Comparison of ENCODE assay signal across 13 cellular contexts in the genomic region with DNA sequence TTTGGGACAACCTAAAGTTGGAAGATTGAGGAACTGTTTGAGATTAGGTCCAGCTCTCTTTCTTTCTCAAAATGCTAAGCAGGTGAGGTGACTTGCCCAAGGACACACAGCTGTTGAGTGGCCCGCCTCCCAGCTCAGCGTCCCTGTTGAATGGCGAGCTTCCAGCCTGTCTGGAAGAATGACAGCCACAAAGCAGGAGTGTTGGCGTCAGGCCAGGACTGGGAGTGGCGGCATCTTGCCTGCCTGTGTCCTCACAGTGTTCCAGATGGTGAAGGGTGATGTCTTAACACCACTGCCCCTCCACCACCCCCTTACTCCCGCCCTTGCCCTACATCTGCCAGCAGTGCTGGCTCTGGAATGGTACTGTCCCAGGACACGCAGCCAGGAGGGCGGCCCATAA. TPM values are rescaled to one million over a fixed set of nuclear protein-coding genes. Genes with fewer than 3 reads are reported as not detected.
A peak's percentile ranks its signal among the peaks of the same experiment; 100 is the strongest.
DNase-seq lines count a peak whose midpoint lies in the region; ATAC-seq, FAIRE-seq and TF ChIP-seq lines count a peak whose summit lies in the region.
"Had no signal": no experiment of that assay in that cellular context is flagged by ENCODE, and none has a peak within 500 bp of the region (broad histone marks: within the 10 kb centered on the region; RNA-seq: fewer than 3 reads in every experiment).

No MANE protein-coding gene starts in this region.

- no peaks in the 10 kb centered on the region for H3F3A ChIP-seq in PC-9 (ENCODE audit: insufficient read depth, low read depth)

- ATAC-seq in HG03175 (IDR thresholded peaks at IDR 0.05; ENCODE audit: unreplicated experiment), result no peak
- ATAC-seq in GM18505 (IDR thresholded peaks at IDR 0.05; ENCODE audit: unreplicated experiment), result no peak

- FAIRE-seq in bronchial epithelial cell (lab: Jason Lieb, UNC), result no peak
- no peak for FAIRE-seq in RCC 7860 (lab: Jason Lieb, UNC)

- DNase-seq in Calu3 (peak; percentile 42), NCI-H1694 treated with DMSO at 0.1 percent for 48 hours (lab: John Stamatoyannopoulos, UW) (peak; percentile 91), bronchial epithelial cell (ENCODE audit: low read depth) (peak; percentile 23), RCC 7860 (ENCODE audit: low spot score) (no peak), PC-9 (no peak)
- DNase-seq: DND-41; GOT3; mesenchymal stem cell; NCI-H1930; stimulated activated naive CD4-positive, alpha-beta T cell had no signal

- H3K4me1 Mint-ChIP-seq in Calu3 (ENCODE audit: low read depth, unreplicated experiment), result peaks cover 24% of the 10 kb centered on the region
- H3K4me1 Mint-ChIP-seq in nephron, result peaks cover 35% of the 10 kb centered on the region

- H3K36me3 Mint-ChIP-seq in Calu3 (ENCODE audit: insufficient read depth, unreplicated experiment), result no peaks in the 10 kb centered on the region
- H3K36me3 Mint-ChIP-seq in nephron (ENCODE audit: low read depth), result peaks cover 16% of the 10 kb centered on the region

- H2AFZ ChIP-seq in PC-9, result no peak overlapping the region

- POLR2A ChIA-PET in PC-9 (lab: Charles Lee; ENCODE audit: unreplicated experiment), result no interaction called here

- H3K4me3 Mint-ChIP-seq in Calu3 (ENCODE audit: low read depth, unreplicated experiment), result no peak overlapping the region
- no peak overlapping the region for H3K4me3 Mint-ChIP-seq in nephron

- H3K4me1 ChIP-seq in PC-9 (replicated peaks; ENCODE audit: insufficient read depth), result no peaks in the 10 kb centered on the region

- TF ChIP-seq CTCF in Calu3 (IDR thresholded peaks at IDR 0.05; ENCODE audit: unreplicated experiment), result no peak
- TF ChIP-seq CTCF in bronchial epithelial cell (IDR thresholded peaks at IDR 0.05; ENCODE audit: insufficient read depth, low read length, severe bottlenecking), result no peak
- no peak for TF ChIP-seq CTCF in nephron (IDR thresholded peaks at IDR 0.05; ENCODE audit: unreplicated experiment in 3 of 3)
- TF ChIP-seq CTCF in PC-9 (conservative IDR thresholded peaks at IDR 0.05), result no peak

- TF ChIP-seq POLR2A in GM18505 (IDR thresholded peaks at IDR 0.05; ENCODE audit: borderline replicate concordance, extremely low read depth, insufficient read depth, insufficient read length), result no peak

- H3K36me3 ChIP-seq in bronchial epithelial cell (ENCODE audit: control insufficient read depth, insufficient read depth, low read length) (peaks cover 2% of the 10 kb centered on the region), PC-9 (ENCODE audit: low read depth) (no peaks in the 10 kb centered on the region)

- H3K4me3 ChIP-seq in bronchial epithelial cell (ENCODE audit: low read depth, low read length) (no peak overlapping the region), PC-9 (no peak overlapping the region)

- CTCF ChIA-PET in Calu3 (lab: Charles Lee) (interaction anchor here (0.9 kb wide), 1 partner anchor 61 kb away, joined by 5 read pairs; no protein-coding TSS in a partner anchor), PC-9 (lab: Charles Lee) (no interaction called here)

- no peaks in the 10 kb centered on the region for H3K79me2 ChIP-seq in PC-9 (ENCODE audit: low read depth)

- peaks cover 79% of the 10 kb centered on the region for H3K27me3 Mint-ChIP-seq in Calu3 (ENCODE audit: unreplicated experiment)
- peaks cover 6% of the 10 kb centered on the region for H3K27me3 Mint-ChIP-seq in nephron (ENCODE audit: low read depth)

- BruUV-seq in Calu3 (replicated peaks; lab: Mats Ljungman, UMichigan), result no TSS peak
- BruUV-seq in PC-9 (replicated peaks; lab: Mats Ljungman, UMichigan), result no TSS peak

- no peak overlapping the region for H3K27ac Mint-ChIP-seq in Calu3 (ENCODE audit: unreplicated experiment)
- H3K27ac Mint-ChIP-seq in nephron, result peak overlapping the region in 2 of 3 experiments; percentile 84 to 95

- H4K20me1 ChIP-seq in PC-9 (ENCODE audit: insufficient read depth), result no peaks in the 10 kb centered on the region

- no peaks in the 10 kb centered on the region for H3K9me2 ChIP-seq in PC-9 (ENCODE audit: insufficient read depth)

- H3K9me3 ChIP-seq in PC-9 (ENCODE audit: insufficient read depth, low read depth), result no peaks in the 10 kb centered on the region

- intact Hi-C loops in Calu3 (cut with micrococcal nuclease; ENCODE audit: unreplicated experiment), result no loop called here
- intact Hi-C loops in PC-9 (cut with micrococcal nuclease; ENCODE audit: unreplicated experiment), result loop anchor here (10.0 kb wide), 1 partner anchor 141 kb away; no protein-coding TSS in a partner anchor

- no peak overlapping the region for H3K27ac ChIP-seq in PC-9

- H3K4me2 ChIP-seq in PC-9, result no peak overlapping the region

- H3K27me3 ChIP-seq in bronchial epithelial cell (ENCODE audit: control insufficient read depth, insufficient read depth, low read length), result no peaks in the 10 kb centered on the region
- H3K27me3 ChIP-seq in PC-9 (ENCODE audit: insufficient read depth, low read depth), result no peaks in the 10 kb centered on the region

- H3K9me3 Mint-ChIP-seq in Calu3 (ENCODE audit: low read depth, unreplicated experiment) (no peaks in the 10 kb centered on the region), nephron (no peaks in the 10 kb centered on the region)

RNA-seq across cellular contexts. Expression of gene CEBPE, which starts 4.4 kb away (rescaled TPM):
- not detected in 2 replicates for total RNA-seq in Calu3 (2022)
- not detected in 2 replicates for total RNA-seq in bronchial epithelial cell
- total RNA-seq in PC-9 (2021), result not detected in 2 replicates

RNA-seq across cellular contexts. Expression of gene CIROP, which starts 18.6 kb away (rescaled TPM):
- total RNA-seq in Calu3 (2022) (not detected in 2 replicates), bronchial epithelial cell (not detected in 2 replicates), PC-9 (2021) (not detected in 2 replicates)

RNA-seq across cellular contexts. Expression of gene C14orf119, which starts 28.1 kb away (rescaled TPM):
- total RNA-seq in Calu3 (2022), result 47.0 and 47.3 TPM in 2 replicates
- total RNA-seq in bronchial epithelial cell, result 51.9 and 59.1 TPM in 2 replicates
- total RNA-seq in PC-9 (2021), result 26.8 and 46.5 TPM in 2 replicates

RNA-seq across cellular contexts. Expression of gene ACIN1, which starts 28.5 kb away (rescaled TPM):
- total RNA-seq in Calu3 (2022) (181 and 191 TPM in 2 replicates), bronchial epithelial cell (45.3 and 45.5 TPM in 2 replicates), PC-9 (2021) (113 and 171 TPM in 2 replicates)

Comparison
In these comparisons a context has a peak if more than half of its experiments do, and no peak if none do; other contexts are left out.
1. DNase-seq: peak in Calu3 (single experiment), NCI-H1694 treated with DMSO at 0.1 percent for 48 hours (single experiment) and bronchial epithelial cell (single experiment); none in RCC 7860 (single experiment) and PC-9 (0 of 2).